Comparison of ENCODE assay signal across 9 cellular contexts in genomic region chr1:6384962-6385672, GRCh38. TPM values are rescaled to one million over a fixed set of nuclear protein-coding genes. Genes with fewer than 3 reads are reported as not detected.
DNase-seq lines count a peak whose midpoint lies in the region; ATAC-seq and TF ChIP-seq lines count a peak whose summit lies in the region.
"Had no signal": no experiment of that assay in that cellular context is flagged by ENCODE, and none has a peak within 500 bp of the region (broad histone marks: within the 10 kb centered on the region; RNA-seq: fewer than 3 reads in every experiment).

No MANE protein-coding gene starts in this region.

- H3K27me3 ChIP-seq in SK-N-SH (ENCODE audit: insufficient read depth), result no peaks in the 10 kb centered on the region

- 19% methylated on average over 11 of the region's 16 CpGs for WGBS in SK-N-SH (ENCODE audit: low lambda C conversion rate)

- TF ChIP-seq CTCF in SK-N-SH (IDR thresholded peaks at IDR 0.05), result no peak

- H3K27ac ChIP-seq in SK-N-SH (ENCODE audit: low read depth in 2 of 2, low read length in 1 of 2), result peak overlapping the region; percentile 73 to 93; a peak in 3 of 4 replicates

- peaks cover 0 to 24% of the 10 kb centered on the region in 2 experiments; a peak in 2 of 4 replicates for H3K4me1 ChIP-seq in SK-N-SH (ENCODE audit: control insufficient read depth in 1 of 2, insufficient read depth in 2 of 2, low read depth in 1 of 2, low read length in 1 of 2)

- H3F3A ChIP-seq in SK-N-SH (replicated peaks; ENCODE audit: insufficient read depth), result peaks cover 15% of the 10 kb centered on the region

- H3K9me3 ChIP-seq in SK-N-SH, result no peaks in the 10 kb centered on the region

- peak in 1 of 2 experiments; percentile 45; a peak in 1 of 4 replicates for TF ChIP-seq EP300 in SK-N-SH (IDR thresholded peaks at IDR 0.05; ENCODE audit: borderline replicate concordance in 1 of 2, low read depth in 1 of 2, low read length in 1 of 2)

- CTCF ChIA-PET in SK-N-SH (lab: Yijun Ruan, JAX), result interaction anchor here (1.0 to 8.1 kb wide), 17 partner anchors 9 to 139 kb away, joined by 3 to 39 read pairs (median 5); no protein-coding TSS in a partner anchor

- no peaks in the 10 kb centered on the region for H3K9me2 ChIP-seq in SK-N-SH

- POLR2A ChIA-PET in SK-N-SH (lab: Yijun Ruan, JAX), result interaction anchor here (0.8 to 2.4 kb wide), 6 partner anchors 9 to 147 kb away, joined by 3 to 19 read pairs (median 4); partner anchors contain the start of gene ACOT7

- peaks cover 96% of the 10 kb centered on the region for H3K79me2 ChIP-seq in SK-N-SH (ENCODE audit: insufficient read depth)

- peak overlapping the region; percentile 45 to 66 for H3K4me3 ChIP-seq in SK-N-SH (ENCODE audit: low read depth in 2 of 2, low read length in 1 of 2)

- DNase-seq in D341Med (ENCODE audit: low spot score) (peak; percentile 60), SK-N-SH (peak; percentile 84), foreskin melanocyte (peak; percentile 35), occipital lobe (lab: John Stamatoyannopoulos, UW) (peak; percentile 77), NCI-H510A treated with DMSO at 0.1 percent for 48 hours (lab: John Stamatoyannopoulos, UW) (no peak), islet precursor cell (no peak)
- no peak for DNase-seq in central memory CD4-positive, alpha-beta T cell
- DNase-seq: DMS53 had no signal

- peak overlapping the region; percentile 55; the same call in 1 of the 2 replicates for H2AFZ ChIP-seq in SK-N-SH (ENCODE audit: low read depth)

- H4K20me1 ChIP-seq in SK-N-SH (ENCODE audit: insufficient read depth), result 0 out of 2 replicates have a peak, but pooled peaks cover 4% of the 10 kb centered on the region

- no peak for ATAC-seq in GM19463 (IDR thresholded peaks at IDR 0.05; ENCODE audit: unreplicated experiment)

- peaks cover 0 to 1% of the 10 kb centered on the region in 2 experiments for H3K36me3 ChIP-seq in SK-N-SH (replicated peaks in 1 of 2; ENCODE audit: control insufficient read depth in 1 of 2, insufficient read depth in 2 of 2, low read length in 1 of 2)

- peak overlapping the region; percentile 64; the same call in 1 of the 2 replicates for H3K9ac ChIP-seq in SK-N-SH

- TF ChIP-seq RAD21 in SK-N-SH (IDR thresholded peaks at IDR 0.05; ENCODE audit: low read length), result no peak

- H3K4me2 ChIP-seq in SK-N-SH, result peak overlapping the region; percentile 83

TF ChIP-seq in SK-N-SH, 30 proteins besides CTCF, POLR2A, EP300 and RAD21:
- TF ChIP-seq RCOR1 (IDR thresholded peaks at IDR 0.05; ENCODE audit: low read length), result peak; percentile 35; the same call in 1 of the 2 replicates
- TF ChIP-seq RFX5 (IDR thresholded peaks at IDR 0.05; ENCODE audit: low read length), result no peak

RNA-seq across cellular contexts. Expression of gene ACOT7, which starts 8.4 kb away (rescaled TPM):
- polyA plus RNA-seq in SK-N-SH (2012; rRNA removed), result 225 and 289 TPM in 2 replicates
- 134 and 197 TPM in 2 replicates for polyA plus RNA-seq in SK-N-SH (2012; cell fraction: cytosol; rRNA removed)
- 168 and 199 TPM in 2 replicates for polyA plus RNA-seq in SK-N-SH (2012; cell fraction: nucleus; rRNA removed)
- 27.0 TPM for total RNA-seq in occipital lobe

RNA-seq across cellular contexts. Expression of gene HES2, which starts 34.6 kb away (rescaled TPM):
- polyA plus RNA-seq in SK-N-SH (2012; rRNA removed), result 0.03 TPM in 2 replicates
- 0.06 and 0.09 TPM in 2 replicates for polyA plus RNA-seq in SK-N-SH (2012; cell fraction: cytosol; rRNA removed)
- 0.10 and 0.11 TPM in 2 replicates for polyA plus RNA-seq in SK-N-SH (2012; cell fraction: nucleus; rRNA removed)
- total RNA-seq in occipital lobe, result 0.16 TPM

RNA-seq across cellular contexts. Expression of gene ESPN, which starts 39.5 kb away (rescaled TPM):
- 0.13 and 0.33 TPM in 2 replicates for polyA plus RNA-seq in SK-N-SH (2012; rRNA removed)
- polyA plus RNA-seq in SK-N-SH (2012; cell fraction: cytosol; rRNA removed), result 0.04 and 0.06 TPM in 2 replicates
- polyA plus RNA-seq in SK-N-SH (2012; cell fraction: nucleus; rRNA removed), result 0.38 and 0.50 TPM in 2 replicates
- not detected for total RNA-seq in occipital lobe

Comparison
In these comparisons a context has a peak if more than half of its experiments do, and no peak if none do; other contexts are left out.
1. DNase-seq: peak in D341Med (single experiment), SK-N-SH (single experiment), foreskin melanocyte (single experiment) and occipital lobe (single experiment); none in central memory CD4-positive, alpha-beta T cell (single experiment), NCI-H510A treated with DMSO at 0.1 percent for 48 hours (single experiment) and islet precursor cell (single experiment).